8 cellular contexts compared by ENCODE assay signal in genomic region chr3:179260949-179261765, GRCh38. TPM values are rescaled to one million over a fixed set of nuclear protein-coding genes. Genes with fewer than 3 reads are reported as not detected.
DNase-seq lines count a peak whose midpoint lies in the region; ATAC-seq and TF ChIP-seq lines count a peak whose summit lies in the region.

No MANE protein-coding gene starts in this region.

- no peaks in the 10 kb centered on the region for H3K36me3 ChIP-seq in osteoblast (ENCODE audit: insufficient read depth, low read length)
- no peaks in the 10 kb centered on the region for H3K36me3 ChIP-seq in testis (ENCODE audit: low read depth, missing control alignments)

- TF ChIP-seq CTCF in osteoblast (IDR thresholded peaks at IDR 0.05; ENCODE audit: extremely low read depth, low read depth, low read length) (no peak), testis (IDR thresholded peaks at IDR 0.05) (no peak)

- in situ Hi-C loops in Caki2 (cut with HindIII; ENCODE audit: low pct_unique_long_range_greater_than_20kb, low sequenced_read_pairs), result no loop called here

- DNase-seq in Caki2 (ENCODE audit: low read depth) (peak; percentile 79), SHP77 (lab: John Stamatoyannopoulos, UW) (peak; percentile 66 to 80), glomerular visceral epithelial cell (ENCODE audit: extremely low spot score) (peak; percentile 61), osteoblast (ENCODE audit: insufficient read length, low spot score, missing footprints) (peak; percentile 98), testis (peak; percentile 74)
- DNase-seq in activated naive CD4-positive, alpha-beta T cell treated with anti-CD3 and anti-CD28 coated beads for 36 hours, result peak; percentile 69

- peak overlapping the region; percentile 63 for H3K4me3 Mint-ChIP-seq in activated naive CD4-positive, alpha-beta T cell treated with anti-CD3 and anti-CD28 coated beads for 36 hours

- H4K20me1 ChIP-seq in osteoblast (ENCODE audit: insufficient read depth, low read length), result no peaks in the 10 kb centered on the region

- H3K4me3 ChIP-seq in osteoblast (ENCODE audit: insufficient read depth, low read length) (peak overlapping the region; percentile 77), testis (peak overlapping the region; percentile 64 to 73)

- H3K27me3 Mint-ChIP-seq in activated naive CD4-positive, alpha-beta T cell treated with anti-CD3 and anti-CD28 coated beads for 36 hours (ENCODE audit: low read depth), result peaks cover 2% of the 10 kb centered on the region

- no peaks in the 10 kb centered on the region for H3K27me3 ChIP-seq in osteoblast (ENCODE audit: insufficient read depth, low read length)
- no peaks in the 10 kb centered on the region for H3K27me3 ChIP-seq in testis

- H3K9me3 Mint-ChIP-seq in activated naive CD4-positive, alpha-beta T cell treated with anti-CD3 and anti-CD28 coated beads for 36 hours, result peaks cover 10% of the 10 kb centered on the region

- TF ChIP-seq POLR2A in testis (IDR thresholded peaks at IDR 0.05), result no peak

- H3K9me3 ChIP-seq in osteoblast (ENCODE audit: low read depth, low read length) (no peaks in the 10 kb centered on the region), testis (no peaks in the 10 kb centered on the region)

- no peak overlapping the region for H3K27ac ChIP-seq in osteoblast (ENCODE audit: low read depth, low read length)
- H3K27ac ChIP-seq in testis, result peak overlapping the region; percentile 61 to 62

- intact Hi-C loops in activated naive CD4-positive, alpha-beta T cell treated with anti-CD3 and anti-CD28 coated beads for 36 hours (cut with micrococcal nuclease), result loop anchor here (1.0 to 5.0 kb wide), 3 partner anchors 112 to 244 kb away; no protein-coding TSS in a partner anchor
- intact Hi-C loops in testis (cut with DNase I; ENCODE audit: low total_unique reads), result no loop called here

- peaks cover 3% of the 10 kb centered on the region for H3K79me2 ChIP-seq in osteoblast (ENCODE audit: insufficient read depth, low read length)

- H3K27ac Mint-ChIP-seq in activated naive CD4-positive, alpha-beta T cell treated with anti-CD3 and anti-CD28 coated beads for 36 hours, result no peak overlapping the region

- ATAC-seq in GM19452 (IDR thresholded peaks at IDR 0.05; ENCODE audit: unreplicated experiment), result peak; percentile 91
- ATAC-seq in HG03571 (IDR thresholded peaks at IDR 0.05; ENCODE audit: unreplicated experiment), result peak; percentile 94

- peak overlapping the region; percentile 87 for H3K4me2 ChIP-seq in osteoblast (ENCODE audit: insufficient read depth, low read length)

- 12 to 14% methylated on average over 36 to 42 of the region's 71 CpGs for WGBS in testis, 2 donors

- CTCF ChIA-PET in activated naive CD4-positive, alpha-beta T cell treated with anti-CD3 and anti-CD28 coated beads for 36 hours (lab: Charles Lee), result interaction anchor here (0.7 to 1.7 kb wide), 3 partner anchors 114 to 669 kb away, joined by 3 to 4 read pairs (median 3); no protein-coding TSS in a partner anchor

- H3K4me1 ChIP-seq in osteoblast (ENCODE audit: insufficient read depth, low read length) (no peaks in the 10 kb centered on the region), testis (no peaks in the 10 kb centered on the region)

- no peaks in the 10 kb centered on the region for H3K36me3 Mint-ChIP-seq in activated naive CD4-positive, alpha-beta T cell treated with anti-CD3 and anti-CD28 coated beads for 36 hours (ENCODE audit: low read depth)

- peak overlapping the region; percentile 97 for H2AFZ ChIP-seq in osteoblast (ENCODE audit: low read length)

- H3K4me1 Mint-ChIP-seq in activated naive CD4-positive, alpha-beta T cell treated with anti-CD3 and anti-CD28 coated beads for 36 hours (ENCODE audit: low read depth), result peaks cover 12% of the 10 kb centered on the region

RNA-seq across cellular contexts. Expression of gene KCNMB3, which starts 10.2 kb away (rescaled TPM):
- 2.3 and 5.1 TPM in 2 replicates for total RNA-seq in Caki2 (2014; rRNA removed; shearing (Covaris generic); ENCODE audit: low replicate concordance)
- total RNA-seq in activated naive CD4-positive, alpha-beta T cell treated with anti-CD3 and anti-CD28 coated beads for 36 hours, result under 1 TPM; 0.20 to 0.29 TPM
- 1.8 TPM in 2 replicates for total RNA-seq in osteoblast
- 1 to 10 TPM; 6.8 to 7.4 TPM for total RNA-seq in testis
- 7.1 TPM for polyA plus RNA-seq in testis (ENCODE audit: insufficient read depth, low read depth, low replicate concordance)
